In genomic region chr4:93654276-93654675, GRCh38 we compare ENCODE assay signal across 27 cellular contexts.
DNase-seq lines count a peak whose midpoint lies in the region; ATAC-seq, FAIRE-seq and TF ChIP-seq lines count a peak whose summit lies in the region.
"Had no signal": no experiment of that assay in that cellular context is flagged by ENCODE, and none has a peak within 500 bp of the region (broad histone marks: within the 10 kb centered on the region; RNA-seq: fewer than 3 reads in every experiment).

No MANE protein-coding gene starts in this region.

- CTCF ChIA-PET in activated naive CD4-positive, alpha-beta T cell treated with anti-CD3 and anti-CD28 coated beads for 36 hours (lab: Charles Lee) = no interaction called here
- CTCF ChIA-PET in HepG2 (lab: Yijun Ruan, JAX; ENCODE audit: low intra/inter-chr PET ratio, low total read pairs) = no interaction called here

- no peaks in the 10 kb centered on the region for H3K27me3 Mint-ChIP-seq in activated naive CD4-positive, alpha-beta T cell treated with anti-CD3 and anti-CD28 coated beads for 36 hours (ENCODE audit: low read depth)
- H3K27me3 Mint-ChIP-seq: CD4-positive, alpha-beta memory T cell; CD4-positive, CD25-positive, alpha-beta regulatory T cell; CD8-positive, alpha-beta memory T cell had no signal

- H3K4me2 ChIP-seq in neural cell (ENCODE audit: low read length) (peak overlapping the region; percentile 23), HepG2 (ENCODE audit: low read depth, low read length) (no peak overlapping the region)
- H3K4me2 ChIP-seq: BLaER1 had no signal

- H3K9ac ChIP-seq in neural cell (ENCODE audit: low read length) (peak overlapping the region; percentile 46), HepG2 (ENCODE audit: insufficient read depth, low read depth, low read length) (no peak overlapping the region)
- H3K9ac ChIP-seq: BLaER1 had no signal

- no peak for TF ChIP-seq POLR2A in HepG2 (IDR thresholded peaks at IDR 0.05; ENCODE audit: insufficient read depth in 1 of 2, low read depth in 2 of 2, low read length in 2 of 2)

- in situ Hi-C loops in HepG2 (cut with HindIII; ENCODE audit: extremely low pct_ligation_motif_present, low pct_unique_long_range_greater_than_20kb) = no loop called here

- no peak overlapping the region for H2AFZ ChIP-seq in neural cell (ENCODE audit: low read depth, low read length)
- H2AFZ ChIP-seq in HepG2 (ENCODE audit: low read length) = no peak overlapping the region

- no peak for FAIRE-seq in HepG2 (lab: Jason Lieb, UNC)
- FAIRE-seq: A204.1, GM12878, GM12892, GM18507 had no signal

- POLR2A ChIA-PET in HepG2 (lab: Yijun Ruan, JAX) = no interaction called here

- BruUV-seq in HepG2 (replicated peaks; lab: Mats Ljungman, UMichigan) = no TSS peak

- no peaks in the 10 kb centered on the region for H3K9me2 ChIP-seq in neural cell (ENCODE audit: insufficient read depth, low read length)

- H3K4me1 Mint-ChIP-seq in activated naive CD4-positive, alpha-beta T cell treated with anti-CD3 and anti-CD28 coated beads for 36 hours (ENCODE audit: low read depth) = no peaks in the 10 kb centered on the region
- H3K4me1 Mint-ChIP-seq: CD14-positive monocyte; CD4-positive, alpha-beta memory T cell; CD4-positive, CD25-positive, alpha-beta regulatory T cell; CD8-positive, alpha-beta memory T cell had no signal

- H3F3A ChIP-seq in neural cell (ENCODE audit: insufficient read depth, low read length, poor library complexity, severe bottlenecking) = peaks cover 30% of the 10 kb centered on the region

- peaks cover 1% of the 10 kb centered on the region for H3K9me3 Mint-ChIP-seq in activated naive CD4-positive, alpha-beta T cell treated with anti-CD3 and anti-CD28 coated beads for 36 hours

- TF ChIP-seq EP300 in neural cell (conservative IDR thresholded peaks at IDR 0.05; ENCODE audit: poor library complexity, severe bottlenecking) (peak; percentile 100), HepG2 (IDR thresholded peaks at IDR 0.05; ENCODE audit: low read depth in 2 of 2, low read length in 2 of 2) (no peak), HepG2 (CRISPR knock-in tag; IDR thresholded peaks at IDR 0.05; ENCODE audit: borderline replicate concordance) (no peak)

- H3K4me3 ChIP-seq in neural cell (ENCODE audit: low read length) (peak overlapping the region; percentile 17), HepG2 (replicated peaks in 1 of 3; ENCODE audit: insufficient read depth in 1 of 3, low read depth in 2 of 3, low read length in 3 of 3) (no peak overlapping the region)
- H3K4me3 ChIP-seq: BLaER1, GM12878 had no signal

- DNase-seq in NCI-H2227 (lab: John Stamatoyannopoulos, UW; ENCODE audit: unreplicated experiment) (peak; percentile 26), NCI-H2227 treated with DMSO at 0.1 percent for 48 hours (lab: John Stamatoyannopoulos, UW) (peak; percentile 32), HepG2 (ENCODE audit: low spot score) (no peak), NCI-H748 treated with DMSO at 0.1 percent for 48 hours (lab: John Stamatoyannopoulos, UW) (no peak)
- DNase-seq in activated naive CD4-positive, alpha-beta T cell treated with anti-CD3 and anti-CD28 coated beads for 36 hours = no peak
- DNase-seq: 8988T; ACHN; BE2C; C1 segment of cervical spinal cord; CD4-positive, alpha-beta memory T cell; CD4-positive, CD25-positive, alpha-beta regulatory T cell; CD8-positive, alpha-beta memory T cell; COR-L47; DMS 273 treated with DMSO at 0.1 percent for 48 hours; DMS153; DMS53; DMS79; DND-41; EL; GDM1 had no signal

- no peaks in the 10 kb centered on the region for H3K36me3 Mint-ChIP-seq in activated naive CD4-positive, alpha-beta T cell treated with anti-CD3 and anti-CD28 coated beads for 36 hours (ENCODE audit: low read depth)
- H3K36me3 Mint-ChIP-seq: CD14-positive monocyte; CD4-positive, alpha-beta memory T cell; CD4-positive, CD25-positive, alpha-beta regulatory T cell; CD8-positive, alpha-beta memory T cell had no signal

- no peaks in the 10 kb centered on the region for H3K36me3 ChIP-seq in neural cell (ENCODE audit: insufficient read depth, low read length)
- H3K36me3 ChIP-seq in HepG2 (replicated peaks in 1 of 2; ENCODE audit: control insufficient read depth in 1 of 2, insufficient read depth in 2 of 2, low read length in 2 of 2) = no peaks in the 10 kb centered on the region
- H3K36me3 ChIP-seq: BE2C, BLaER1 had no signal

- no peaks in the 10 kb centered on the region for H3K27me3 ChIP-seq in neural cell (ENCODE audit: insufficient read depth, low read depth, low read length)
- H3K27me3 ChIP-seq in HepG2 (ENCODE audit: control insufficient read depth in 1 of 2, insufficient read depth in 2 of 2, low read length in 2 of 2) = no peaks in the 10 kb centered on the region
- H3K27me3 ChIP-seq: BE2C, BLaER1 had no signal

- WGBS in HepG2 (ENCODE audit: low lambda C conversion rate) = 0% methylated on average over 1 of the region's 1 CpG

- no peak overlapping the region for H3K27ac Mint-ChIP-seq in activated naive CD4-positive, alpha-beta T cell treated with anti-CD3 and anti-CD28 coated beads for 36 hours
- H3K27ac Mint-ChIP-seq: CD14-positive monocyte; CD4-positive, alpha-beta memory T cell; CD4-positive, CD25-positive, alpha-beta regulatory T cell; CD8-positive, alpha-beta memory T cell had no signal

- no peak overlapping the region for H3K4me3 Mint-ChIP-seq in activated naive CD4-positive, alpha-beta T cell treated with anti-CD3 and anti-CD28 coated beads for 36 hours
- H3K4me3 Mint-ChIP-seq: CD14-positive monocyte; CD4-positive, alpha-beta memory T cell; CD4-positive, CD25-positive, alpha-beta regulatory T cell; CD8-positive, alpha-beta memory T cell had no signal

- TF ChIP-seq CTCF in neural cell (IDR thresholded peaks at IDR 0.05; ENCODE audit: poor library complexity, severe bottlenecking) (no peak), HepG2 (CRISPR knock-in tag; IDR thresholded peaks at IDR 0.05) (no peak)

- intact Hi-C loops in activated naive CD4-positive, alpha-beta T cell treated with anti-CD3 and anti-CD28 coated beads for 36 hours (cut with micrococcal nuclease) = no loop called here
- intact Hi-C loops in HepG2 (cut with micrococcal nuclease; ENCODE audit: unreplicated experiment) = no loop called here

- H3K4me1 ChIP-seq in HepG2 (ENCODE audit: insufficient read depth, low read length) = no peaks in the 10 kb centered on the region
- H3K4me1 ChIP-seq: BE2C, BLaER1 had no signal

- ATAC-seq in HepG2 = no peak
- ATAC-seq: GM12878 had no signal

- no peaks in the 10 kb centered on the region for H3K9me3 ChIP-seq in neural cell (ENCODE audit: low read length)
- H3K9me3 ChIP-seq in HepG2 (ENCODE audit: low read length) = no peaks in the 10 kb centered on the region
- H3K9me3 ChIP-seq: BE2C, BLaER1 had no signal

- H3K27ac ChIP-seq in neural cell (ENCODE audit: low read length) (peak overlapping the region; percentile 92), HepG2 (ENCODE audit: extremely low read length, insufficient read depth, low read length) (no peak overlapping the region)
- H3K27ac ChIP-seq: BLaER1 had no signal

- no peaks in the 10 kb centered on the region for H3K79me2 ChIP-seq in neural cell (replicated peaks; ENCODE audit: insufficient read depth, low read length)
- no peaks in the 10 kb centered on the region for H3K79me2 ChIP-seq in HepG2 (ENCODE audit: insufficient read depth, low read length)

- TF ChIP-seq RAD21 in neural cell (conservative IDR thresholded peaks at IDR 0.05) = peak; percentile 48
- no peak for TF ChIP-seq RAD21 in HepG2 (CRISPR knock-in tag; IDR thresholded peaks at IDR 0.05)

- H4K20me1 ChIP-seq in neural cell (ENCODE audit: insufficient read depth) (no peaks in the 10 kb centered on the region), HepG2 (ENCODE audit: insufficient read depth, low read length) (no peaks in the 10 kb centered on the region)
- H4K20me1 ChIP-seq: BLaER1 had no signal

TF ChIP-seq in neural cell, 6 proteins besides CTCF, POLR2A, EP300 and RAD21 (continues in another document):
- TF ChIP-seq MXI1 (conservative IDR thresholded peaks at IDR 0.05; ENCODE audit: poor library complexity, severe bottlenecking) (no peak), POLR2AphosphoS5 (IDR thresholded peaks at IDR 0.05) (peak; percentile 76)

TF ChIP-seq in HepG2, 621 proteins besides CTCF, POLR2A, EP300 and RAD21 (continues in another document):
- TF ChIP-seq CHD2 (IDR thresholded peaks at IDR 0.05; ENCODE audit: low read depth, low read length) = no peak
- TF ChIP-seq SSRP1 (CRISPR knock-in tag; IDR thresholded peaks at IDR 0.05) = no peak
- TF ChIP-seq ZNF652 (CRISPR knock-in tag; IDR thresholded peaks at IDR 0.05; ENCODE audit: borderline replicate concordance, low read depth) = no peak
- TF ChIP-seq ZNF44 (CRISPR knock-in tag; IDR thresholded peaks at IDR 0.05) = no peak
- TF ChIP-seq MATR3 (CRISPR knock-in tag; IDR thresholded peaks at IDR 0.05) = no peak
- TF ChIP-seq ZBED4 (CRISPR knock-in tag; IDR thresholded peaks at IDR 0.05; ENCODE audit: borderline replicate concordance) = no peak
- no peak for TF ChIP-seq ZMYM3 (CRISPR knock-in tag; IDR thresholded peaks at IDR 0.05)
- TF ChIP-seq ZFP36 (IDR thresholded peaks at IDR 0.05; ENCODE audit: borderline replicate concordance, low read depth, low read length, partially characterized antibody) = no peak
- no peak for TF ChIP-seq POLR2G (IDR thresholded peaks at IDR 0.05; ENCODE audit: low read depth, low read length)
- no peak for TF ChIP-seq ZC3H13 (CRISPR knock-in tag; IDR thresholded peaks at IDR 0.05)

Comparison
In these comparisons a context has a peak if more than half of its experiments do, and no peak if none do; other contexts are left out.
1. DNase-seq: peak in NCI-H2227 (single experiment) and NCI-H2227 treated with DMSO at 0.1 percent for 48 hours (single experiment); none in activated naive CD4-positive, alpha-beta T cell treated with anti-CD3 and anti-CD28 coated beads for 36 hours (single experiment), HepG2 (single experiment) and NCI-H748 treated with DMSO at 0.1 percent for 48 hours (single experiment).